Comparison of ENCODE assay signal across 19 cellular contexts in the genomic region with DNA sequence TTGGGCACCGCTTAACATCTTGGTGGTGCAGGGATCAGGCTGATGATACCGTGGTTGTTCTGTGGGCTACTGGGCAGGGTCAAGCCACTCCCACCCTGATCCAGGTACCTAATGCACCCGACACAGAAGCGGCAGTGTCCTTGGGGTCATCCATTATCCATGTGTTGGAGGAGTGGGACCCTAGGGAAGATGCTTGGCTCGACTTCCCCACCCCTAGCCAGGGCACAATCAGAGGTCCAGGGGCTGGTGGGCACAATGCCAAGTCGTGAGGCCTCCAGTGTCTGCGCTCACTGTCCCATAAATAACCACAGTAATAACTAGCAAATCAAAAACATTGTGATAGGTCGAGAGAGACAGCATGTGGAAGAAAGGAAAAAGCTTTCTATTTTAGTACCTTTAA. TPM values are rescaled to one million over a fixed set of nuclear protein-coding genes. Genes with fewer than 3 reads are reported as not detected.
A peak's percentile ranks its signal among the peaks of the same experiment; 100 is the strongest.
DNase-seq lines count a peak whose midpoint lies in the region; ATAC-seq, FAIRE-seq and TF ChIP-seq lines count a peak whose summit lies in the region.
"Had no signal": no experiment of that assay in that cellular context is flagged by ENCODE, and none has a peak within 500 bp of the region (broad histone marks: within the 10 kb centered on the region; RNA-seq: fewer than 3 reads in every experiment).

No MANE protein-coding gene starts in this region.

- H3K9ac ChIP-seq in K562 (ENCODE audit: insufficient read depth in 1 of 2, low read depth in 2 of 2, low read length in 2 of 2), result no peak overlapping the region; a peak in 1 of 4 replicates

- TF ChIP-seq CTCF in K562 (IDR thresholded peaks at IDR 0.05 in 2 of 3, conservative IDR thresholded peaks at IDR 0.05 in 1 of 3; ENCODE audit: insufficient read depth in 2 of 3, low read depth in 1 of 3, low read length in 3 of 3), result no peak
- no peak for TF ChIP-seq CTCF in thyroid gland (IDR thresholded peaks at IDR 0.05)

- no peaks in the 10 kb centered on the region for H3K79me2 ChIP-seq in K562 (ENCODE audit: control insufficient read depth, insufficient read depth, low read length)

- H3K4me1 ChIP-seq in K562 (replicated peaks in 1 of 2; ENCODE audit: control insufficient read depth in 2 of 2, insufficient read depth in 2 of 2, low read length in 2 of 2) (no peaks in the 10 kb centered on the region), thyroid gland (peaks cover 13 to 24% of the 10 kb centered on the region in 2 donors)
- H3K4me1 ChIP-seq in effector memory CD4-positive, alpha-beta T cell (ENCODE audit: control insufficient read depth, insufficient read depth, low read length, poor library complexity, severe bottlenecking), result peaks cover 4% of the 10 kb centered on the region

- DNase-seq in K562 (ENCODE audit: extremely low read depth in 1 of 4, low spot score in 3 of 4) (no peak), Right ventricle myocardium superior (peak; percentile 55), posterior vena cava (ENCODE audit: low spot score) (peak; percentile 62), thyroid gland (no peak), NK-92 (lab: John Stamatoyannopoulos, UW; ENCODE audit: unreplicated experiment) (no peak), HK-2 (ENCODE audit: unreplicated experiment) (no peak), H4 (ENCODE audit: low spot score) (no peak)
- no peak for DNase-seq in effector memory CD4-positive, alpha-beta T cell
- DNase-seq: activated CD8-positive, alpha-beta T cell treated with anti-CD3 and anti-CD28 coated beads for 36 hours; activated naive CD8-positive, alpha-beta T cell treated with anti-CD3 and anti-CD28 coated beads, Interleukin-2, amount 10 ng/mL, durations not matched to agents 7 days and 5 days; activated T-cell treated with anti-CD3 and anti-CD28 coated beads, Interleukin-2, amount 50 U/mL, for 48 hours; endodermal cell; left lung; NCI-H226; stimulated activated naive CD4-positive, alpha-beta T cell treated with Interleukin-2 at 50 U/mL for 16 hours; T-helper 2 cell had no signal

- no peak overlapping the region for H3K4me3 ChIP-seq in K562
- H3K4me3 ChIP-seq in thyroid gland (replicated peaks in 1 of 3), result no peak overlapping the region
- H3K4me3 ChIP-seq in effector memory CD4-positive, alpha-beta T cell (ENCODE audit: insufficient read depth, low read depth, low read length, poor library complexity, severe bottlenecking), result no peak overlapping the region
- H3K4me3 ChIP-seq: left lung had no signal

- H3K27me3 ChIP-seq in K562 (ENCODE audit: control insufficient read depth in 2 of 2, insufficient read depth in 2 of 2, low read length in 2 of 2), result peaks cover 2 to 9% of the 10 kb centered on the region in 2 experiments; a peak in 3 of 5 replicates
- no peaks in the 10 kb centered on the region for H3K27me3 ChIP-seq in thyroid gland
- H3K27me3 ChIP-seq in effector memory CD4-positive, alpha-beta T cell (replicated peaks; ENCODE audit: control insufficient read depth, insufficient read depth, low read length, poor library complexity, severe bottlenecking), result no peaks in the 10 kb centered on the region
- H3K27me3 ChIP-seq: left lung had no signal

- TF ChIP-seq POLR2A in K562 (conservative IDR thresholded peaks at IDR 0.05) (no peak), thyroid gland (IDR thresholded peaks at IDR 0.05) (no peak)

- intact Hi-C loops in K562 (cut with micrococcal nuclease) (no loop called here), Right ventricle myocardium superior (cut with DNase I) (no loop called here), posterior vena cava (cut with DNase I) (no loop called here), thyroid gland (cut with DNase I) (no loop called here)

- H2AFZ ChIP-seq in K562 (ENCODE audit: low read depth, low read length), result no peak overlapping the region

- H3K9me1 ChIP-seq in K562 (ENCODE audit: control insufficient read depth, insufficient read depth, low read length), result no peaks in the 10 kb centered on the region

- CTCF ChIA-PET in K562 (lab: Yijun Ruan, JAX; ENCODE audit: low intra/inter-chr PET ratio), result no interaction called here

- no peak overlapping the region for H3K4me2 ChIP-seq in K562 (ENCODE audit: insufficient read depth, low read length)

- H3K9me3 ChIP-seq in K562 (replicated peaks; ENCODE audit: control insufficient read depth, insufficient read depth, low read depth, low read length), result no peaks in the 10 kb centered on the region
- no peaks in the 10 kb centered on the region for H3K9me3 ChIP-seq in thyroid gland
- H3K9me3 ChIP-seq in effector memory CD4-positive, alpha-beta T cell (ENCODE audit: control insufficient read depth, low read length), result no peaks in the 10 kb centered on the region
- H3K9me3 ChIP-seq: left lung had no signal

- in situ Hi-C loops in K562 (cut with MboI), result no loop called here

- no peak for TF ChIP-seq RAD21 in K562 (CRISPR knock-in tag; conservative IDR thresholded peaks at IDR 0.05 in 1 of 2, IDR thresholded peaks at IDR 0.05 in 1 of 2)

- ATAC-seq in K562, result no peak
- peak; percentile 11 for ATAC-seq in Right ventricle myocardium superior (ENCODE audit: poor library complexity)
- ATAC-seq: activated CD8-positive, alpha-beta T cell treated with anti-CD3 and anti-CD28 coated beads for 36 hours; WTC11 had no signal

- no peak for TF ChIP-seq EP300 in K562 (IDR thresholded peaks at IDR 0.05; ENCODE audit: low read length)

- no peaks in the 10 kb centered on the region for H4K20me1 ChIP-seq in K562 (replicated peaks; ENCODE audit: control insufficient read depth, insufficient read depth, low read length)

- FAIRE-seq in K562 (lab: Jason Lieb, UNC), result no peak

- H3K36me3 ChIP-seq in K562 (ENCODE audit: control insufficient read depth, insufficient read depth, low read length), result no peaks in the 10 kb centered on the region
- H3K36me3 ChIP-seq in thyroid gland, result no peaks in the 10 kb centered on the region
- H3K36me3 ChIP-seq in effector memory CD4-positive, alpha-beta T cell (ENCODE audit: control insufficient read depth, insufficient read depth, low read length), result no peaks in the 10 kb centered on the region
- H3K36me3 ChIP-seq: left lung had no signal

- 3% methylated on average over 8 of the region's 8 CpGs for WGBS in K562 (ENCODE audit: insufficient coverage, low coverage, missing lambda C conversion rate)
- 80 to 85% methylated on average over 8 of the region's 8 CpGs for WGBS in thyroid gland, 2 donors

- H3K27ac ChIP-seq in K562 (ENCODE audit: extremely low read depth, low read depth, low read length) (no peak overlapping the region), thyroid gland (peak overlapping the region in 2 of 3 donors; percentile 15 to 30)
- H3K27ac ChIP-seq in effector memory CD4-positive, alpha-beta T cell (ENCODE audit: insufficient read depth, low read length, poor library complexity, severe bottlenecking), result no peak overlapping the region

- no TSS peak for BruUV-seq in K562 (replicated peaks; lab: Mats Ljungman, UMichigan)

- POLR2A ChIA-PET in K562 (lab: Yijun Ruan, JAX), result no interaction called here

TF ChIP-seq in K562, 482 proteins besides CTCF, POLR2A, EP300 and RAD21 (continues in another document):
- TF ChIP-seq HNRNPLL (IDR thresholded peaks at IDR 0.05; ENCODE audit: low read depth, low read length, poor library complexity, severe bottlenecking), result no peak
- TF ChIP-seq NFIC (IDR thresholded peaks at IDR 0.05), result peak; percentile 23; the same call in 1 of the 2 replicates
- no peak for TF ChIP-seq TSC22D4 (tag; IDR thresholded peaks at IDR 0.05)

RNA-seq across cellular contexts. Expression of a gene that starts 37.7 kb away (rescaled TPM):
- total RNA-seq in K562 (2011; cell fraction: chromatin; rRNA removed; ENCODE audit: low replicate concordance), result not detected in 2 replicates
- total RNA-seq in K562 (2011; cell fraction: nucleolus; rRNA removed), result not detected in 2 replicates
- not detected in 2 replicates for total RNA-seq in K562 (2011; cell fraction: nucleoplasm; rRNA removed)
- total RNA-seq in K562 (2014; rRNA removed) (not detected in 2 replicates), K562 (2014; rRNA removed; fragmentation: Illumina TruSeq; extraction: Trizol) (0.15 TPM in 1 of 2 replicates, not detected in the other), K562 (2015; rRNA removed; fragmentation: Illumina TruSeq; extraction: Trizol) (0.11 TPM in 1 of 2 replicates, not detected in the other), K562 (2021) (0.11 and 0.16 TPM in 2 replicates), Right ventricle myocardium superior (40.9 TPM), posterior vena cava (100 to 1,000 TPM; 152 to 276 TPM), thyroid gland (10 to 100 TPM; 37.1 to 99.4 (median 68.2) TPM)
- polyA plus RNA-seq in K562 (2011; rRNA removed) (0.04 TPM in 1 of 2 replicates, not detected in the other), K562 (2014; fragmentation: Illumina TruSeq; extraction: Trizol) (not detected in 2 replicates), K562 (2014; fragmentation: Nextera tagmentation; extraction: Ambion mirVana) (under 1 TPM in 1 of 2 experiments, not detected in 1; 0.06 TPM), K562 (2014; rRNA removed) (not detected in 2 replicates)
- polyA plus RNA-seq in K562 (2011; cell fraction: cytosol; rRNA removed), result 0.10 TPM in 1 of 2 replicates, not detected in the other
- not detected in 2 replicates for polyA plus RNA-seq in K562 (2011; cell fraction: nucleus; rRNA removed)
- 0.25 TPM in 1 of 2 replicates, not detected in the other for polyA plus RNA-seq in K562 (2012)
- not detected in 2 replicates for polyA minus RNA-seq in K562 (2011; rRNA and poly(A)+ RNA removed)
- polyA minus RNA-seq in K562 (2011; cell fraction: cytosol; rRNA and poly(A)+ RNA removed), result 0.91 TPM in 1 of 2 replicates, not detected in the other
- not detected in 2 replicates for polyA minus RNA-seq in K562 (2011; cell fraction: nucleus; rRNA and poly(A)+ RNA removed)
- 62.5 and 63.4 TPM in 2 replicates for total RNA-seq in H4 (2014; rRNA removed; shearing (Covaris generic))
- total RNA-seq: activated CD8-positive, alpha-beta T cell treated with anti-CD3 and anti-CD28 coated beads for 36 hours had no signal

RNA-seq across cellular contexts. Expression of a gene that starts 44.6 kb away (rescaled TPM):
- not detected in 2 replicates for total RNA-seq in K562 (2011; cell fraction: chromatin; rRNA removed; ENCODE audit: low replicate concordance)
- total RNA-seq in K562 (2011; cell fraction: nucleolus; rRNA removed), result not detected in 2 replicates
- total RNA-seq in K562 (2011; cell fraction: nucleoplasm; rRNA removed), result not detected in 2 replicates
- total RNA-seq in K562 (2014; rRNA removed) (not detected in 2 replicates), K562 (2014; rRNA removed; fragmentation: Illumina TruSeq; extraction: Trizol) (not detected in 2 replicates), K562 (2015; rRNA removed; fragmentation: Illumina TruSeq; extraction: Trizol) (not detected in 2 replicates), K562 (2021) (not detected in 2 replicates), Right ventricle myocardium superior (not detected), posterior vena cava (not detected), thyroid gland (not detected)
- polyA plus RNA-seq in K562 (2011; rRNA removed) (not detected in 2 replicates), K562 (2014; fragmentation: Illumina TruSeq; extraction: Trizol) (not detected in 2 replicates), K562 (2014; fragmentation: Nextera tagmentation; extraction: Ambion mirVana) (not detected), K562 (2014; rRNA removed) (not detected in 2 replicates)
- polyA plus RNA-seq in K562 (2011; cell fraction: cytosol; rRNA removed), result not detected in 2 replicates
- polyA plus RNA-seq in K562 (2011; cell fraction: nucleus; rRNA removed), result not detected in 2 replicates
- not detected in 2 replicates for polyA plus RNA-seq in K562 (2012)
- not detected in 2 replicates for polyA minus RNA-seq in K562 (2011; rRNA and poly(A)+ RNA removed)
- polyA minus RNA-seq in K562 (2011; cell fraction: cytosol; rRNA and poly(A)+ RNA removed), result not detected in 2 replicates
- not detected in 2 replicates for polyA minus RNA-seq in K562 (2011; cell fraction: nucleus; rRNA and poly(A)+ RNA removed)
- total RNA-seq in H4 (2014; rRNA removed; shearing (Covaris generic)), result not detected in 2 replicates
- total RNA-seq: activated CD8-positive, alpha-beta T cell treated with anti-CD3 and anti-CD28 coated beads for 36 hours; activated naive CD8-positive, alpha-beta T cell treated with anti-CD3 and anti-CD28 coated beads, Interleukin-2, amount 10 ng/mL, durations not matched to agents 7 days and 5 days; Daoy; endodermal cell; left lung; MCF 10A; WTC11 had no signal

Comparison
In these comparisons a context has a peak if more than half of its experiments do, and no peak if none do; other contexts are left out.
1. DNase-seq: peak in Right ventricle myocardium superior (single experiment) and posterior vena cava (single experiment); none in K562 (0 of 4), thyroid gland (0 of 2), NK-92 (single experiment), HK-2 (single experiment), H4 (single experiment) and effector memory CD4-positive, alpha-beta T cell (0 of 3).
2. H3K27ac ChIP-seq: peak in thyroid gland (2 of 3); none in K562 (single experiment) and effector memory CD4-positive, alpha-beta T cell (single experiment).
3. RNA of a gene that starts 37.7 kb away (total RNA-seq): 152 to 276 TPM in posterior vena cava, 37.1 to 99.4 TPM in thyroid gland, 62.5 to 63.4 TPM in H4 and 40.9 TPM in Right ventricle myocardium superior (single experiment); 0.11 to 0.16 TPM in K562; every median in the first group is over 10 times any median in the second.